Comparison of ENCODE assay signal across 21 cellular contexts in the genomic region with DNA sequence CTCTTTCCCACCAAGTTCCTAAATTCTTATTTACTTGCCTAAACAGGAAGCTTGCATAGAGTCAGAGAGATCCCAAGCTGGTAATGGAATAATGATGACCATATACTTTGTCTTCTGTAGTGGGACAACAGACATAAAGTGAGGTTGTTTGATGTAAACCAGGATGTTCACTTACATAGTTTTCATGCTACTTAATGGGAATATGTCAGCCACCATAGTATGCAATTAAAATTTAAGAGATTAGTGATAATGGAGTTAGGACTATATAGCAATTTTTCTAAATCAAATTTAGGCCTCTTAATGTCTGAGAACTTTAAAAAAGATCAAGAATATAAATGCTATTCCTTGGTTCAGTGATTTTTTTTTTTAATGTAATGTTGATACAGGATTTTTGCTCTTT.
"Had no signal": no experiment of that assay in that cellular context is flagged by ENCODE, and none has a peak within 500 bp of the region (broad histone marks: within the 10 kb centered on the region; RNA-seq: fewer than 3 reads in every experiment).

No MANE protein-coding gene starts in this region.

- H3K4me1 Mint-ChIP-seq: IgD-negative memory B cell had no signal

- H3K27ac ChIP-seq: SJSA1 had no signal

- H3K36me3 ChIP-seq: SJSA1 had no signal

- H3K27me3 ChIP-seq: SJSA1 had no signal

- H3K4me1 ChIP-seq: SJSA1 had no signal

- H3K4me3 Mint-ChIP-seq: IgD-negative memory B cell had no signal

- H3K4me3 ChIP-seq: K562, SJSA1 had no signal

- H3K9me3 ChIP-seq: SJSA1 had no signal

- DNase-seq: MV-4-11, NCI-H1048, NCI-H1105, NCI-H1417 treated with DMSO at 0.1 percent for 48 hours, NCI-H146, NCI-H1694 treated with DMSO at 0.1 percent for 48 hours, NCI-H2029, NCI-H2081 treated with DMSO at 0.1 percent for 48 hours, NCI-H2171, NCI-H226, NCI-H446, NCI-H510A, NCI-H524 treated with DMSO at 0.1 percent for 48 hours, NCI-H69, NCI-H774, Right ventricle myocardium superior, RPMI8226, SIG-M5 had no signal

- ATAC-seq: K562 had no signal

- H3K27ac Mint-ChIP-seq: IgD-negative memory B cell had no signal

- H3K27me3 Mint-ChIP-seq: IgD-negative memory B cell had no signal
